In genomic region chr9:120382453-120382852, GRCh38 we compare ENCODE assay signal across 27 cellular contexts.
"Had no signal": no experiment of that assay in that cellular context is flagged by ENCODE, and none has a peak within 500 bp of the region (broad histone marks: within the 10 kb centered on the region; RNA-seq: fewer than 3 reads in every experiment).

No MANE protein-coding gene starts in this region.

- H3K9me3 Mint-ChIP-seq: activated T-cell treated with anti-CD3 and anti-CD28 coated beads, Interleukin-2, amount 50 U/mL, for 72 hours; T-helper 1 cell treated with Interleukin-12 subunit alpha and Interleukin-12 subunit beta and Interleukin-4 antibody, amounts not matched to agents 30 μg/mL and 1 μg/mL, for 36 hours; T-helper 2 cell treated with Interferon-gamma antibody and Interleukin-4, amounts not matched to agents 5 μg/mL and 100 μg/mL, for 36 hours had no signal

- H3K27ac ChIP-seq: adrenal gland, body of pancreas, SJSA1 had no signal

- H3K4me1 Mint-ChIP-seq: activated CD8-positive, alpha-beta memory T cell treated with anti-CD3 and anti-CD28 coated beads, Interleukin-2, amount 10 ng/mL, durations not matched to agents 7 days and 5 days; activated naive CD4-positive, alpha-beta T cell treated with anti-CD3 and anti-CD28 coated beads, Interleukin-2, amount 50 U/mL, for 24 hours had no signal

- ATAC-seq: activated CD8-positive, alpha-beta memory T cell treated with anti-CD3 and anti-CD28 coated beads, Interleukin-2, amount 10 ng/mL, durations not matched to agents 7 days and 5 days; activated T-cell treated with anti-CD3 and anti-CD28 coated beads, Interleukin-2, amount 50 U/mL, for 72 hours; body of pancreas had no signal

- H3K27me3 Mint-ChIP-seq: activated CD4-positive, alpha-beta memory T cell treated with anti-CD3 and anti-CD28 coated beads for 36 hours; activated CD8-positive, alpha-beta memory T cell treated with anti-CD3 and anti-CD28 coated beads, Interleukin-2, amount 10 ng/mL, durations not matched to agents 7 days and 5 days; activated naive CD4-positive, alpha-beta T cell treated with anti-CD3 and anti-CD28 coated beads, Interleukin-2, amount 50 U/mL, for 24 hours had no signal

- H3K27me3 ChIP-seq: adrenal gland, body of pancreas, SJSA1 had no signal

- H3K27ac Mint-ChIP-seq: activated CD4-positive, alpha-beta memory T cell treated with anti-CD3 and anti-CD28 coated beads for 36 hours; activated CD8-positive, alpha-beta memory T cell treated with anti-CD3 and anti-CD28 coated beads, Interleukin-2, amount 10 ng/mL, durations not matched to agents 7 days and 5 days; activated naive CD4-positive, alpha-beta T cell treated with anti-CD3 and anti-CD28 coated beads, Interleukin-2, amount 50 U/mL, for 24 hours; activated T-helper 2 cell treated with anti-CD3 and anti-CD28 coated beads, Interferon-gamma antibody, Interleukin-2, Interleukin-4, amounts not matched to agents 10 μg/mL and 5 μg/mL and 100 μg/mL, durations not matched to agents 14 hours and 24 hours and 36 hours; T-helper 1 cell treated with Interleukin-12 subunit alpha and Interleukin-12 subunit beta and Interleukin-4 antibody, amounts not matched to agents 30 μg/mL and 1 μg/mL, for 36 hours had no signal

- H3K4me3 ChIP-seq: adrenal gland, body of pancreas, K562, SJSA1 had no signal

- H3K9me3 ChIP-seq: adrenal gland, body of pancreas, SJSA1, SK-N-SH had no signal

- H3K4me3 Mint-ChIP-seq: activated CD4-positive, alpha-beta memory T cell treated with anti-CD3 and anti-CD28 coated beads for 36 hours; activated CD8-positive, alpha-beta memory T cell treated with anti-CD3 and anti-CD28 coated beads, Interleukin-2, amount 10 ng/mL, durations not matched to agents 7 days and 5 days; activated naive CD4-positive, alpha-beta T cell treated with anti-CD3 and anti-CD28 coated beads, Interleukin-2, amount 50 U/mL, for 24 hours; activated T-cell treated with anti-CD3 and anti-CD28 coated beads, Interleukin-2, amount 50 U/mL, for 72 hours; T-helper 1 cell treated with Interleukin-12 subunit alpha and Interleukin-12 subunit beta and Interleukin-4 antibody, amounts not matched to agents 30 μg/mL and 1 μg/mL, for 36 hours; T-helper 2 cell treated with Interferon-gamma antibody and Interleukin-4, amounts not matched to agents 5 μg/mL and 100 μg/mL, for 36 hours had no signal

- DNase-seq: activated CD4-positive, alpha-beta memory T cell treated with anti-CD3 and anti-CD28 coated beads for 36 hours; activated CD4-positive, alpha-beta T cell treated with anti-CD3 and anti-CD28 coated beads, Interleukin-2, amount 50 U/mL, for 1 hour; activated CD8-positive, alpha-beta memory T cell treated with anti-CD3 and anti-CD28 coated beads for 24 hours; activated CD8-positive, alpha-beta memory T cell treated with anti-CD3 and anti-CD28 coated beads, Interleukin-2, amount 10 ng/mL, durations not matched to agents 7 days and 5 days; activated CD8-positive, alpha-beta memory T cell treated with anti-CD3 and anti-CD28 coated beads, Interleukin-2, amount 50 U/mL, for 48 hours; activated gamma-delta T cell; activated naive CD4-positive, alpha-beta T cell treated with Interleukin-2 at 50 U/mL for 16 hours; activated T-cell treated with anti-CD3 and anti-CD28 coated beads, Interleukin-2, amount 50 U/mL, for 72 hours; adrenal gland; body of pancreas; central memory CD4-positive, alpha-beta T cell; IMR-90; NCI-H1105; NCI-H1417 treated with DMSO at 0.1 percent for 48 hours; NCI-H187 treated with DMSO at 0.1 percent for 48 hours; NCI-H2081; NCI-H2171 treated with DMSO at 0.1 percent for 48 hours; NCI-H2227 treated with DMSO at 0.1 percent for 48 hours; NCI-H446; NCI-H510A treated with DMSO at 0.1 percent for 48 hours; SK-N-SH had no signal

- H3K36me3 ChIP-seq: adrenal gland, SJSA1 had no signal
